9 cellular contexts compared by ENCODE assay signal in genomic region chr14:64673748-64674147, GRCh38. TPM values are rescaled to one million over a fixed set of nuclear protein-coding genes. Genes with fewer than 3 reads are reported as not detected.
DNase-seq lines count a peak whose midpoint lies in the region; ATAC-seq and TF ChIP-seq lines count a peak whose summit lies in the region.
"Had no signal": no experiment of that assay in that cellular context is flagged by ENCODE, and none has a peak within 500 bp of the region (broad histone marks: within the 10 kb centered on the region; RNA-seq: fewer than 3 reads in every experiment).

No MANE protein-coding gene starts in this region.

- CTCF ChIA-PET in CD8-positive, alpha-beta T cell (lab: Charles Lee): interaction anchor here (1.0 to 2.5 kb wide), 4 partner anchors 88 to 218 kb away, joined by 3 to 9 read pairs (median 4); no protein-coding TSS in a partner anchor
- CTCF ChIA-PET in activated CD8-positive, alpha-beta T cell treated with anti-CD3 and anti-CD28 coated beads, Interleukin-2, amount 10 ng/mL, durations not matched to agents 7 days and 5 days (lab: Charles Lee): interaction anchor here (0.9 to 6.8 kb wide), 10 partner anchors 9 to 218 kb away, joined by 3 to 64 read pairs (median 5); no protein-coding TSS in a partner anchor

- ATAC-seq in CD8-positive, alpha-beta T cell: peak; percentile 80
- ATAC-seq in activated CD8-positive, alpha-beta T cell treated with anti-CD3 and anti-CD28 coated beads, Interleukin-2, amount 10 ng/mL, durations not matched to agents 7 days and 5 days: peak; percentile 64
- ATAC-seq in HG02973 (IDR thresholded peaks at IDR 0.05; ENCODE audit: unreplicated experiment) (no peak), GM19328 (IDR thresholded peaks at IDR 0.05; ENCODE audit: unreplicated experiment) (no peak), HG03571 (IDR thresholded peaks at IDR 0.05; ENCODE audit: unreplicated experiment) (no peak)

- H3K4me3 Mint-ChIP-seq in CD8-positive, alpha-beta T cell: no peak overlapping the region
- no peak overlapping the region for H3K4me3 Mint-ChIP-seq in activated CD8-positive, alpha-beta T cell treated with anti-CD3 and anti-CD28 coated beads, Interleukin-2, amount 10 ng/mL, durations not matched to agents 7 days and 5 days
- H3K4me3 Mint-ChIP-seq in mesothelial cell of epicardium: no peak overlapping the region

- intact Hi-C loops in CD8-positive, alpha-beta T cell (cut with DNase I, micrococcal nuclease): loop anchor here (5.0 kb wide), 1 partner anchor 219 kb away; no protein-coding TSS in a partner anchor

- no peak overlapping the region for H3K27ac ChIP-seq in CD8-positive, alpha-beta T cell (ENCODE audit: low read depth, low read length)

- POLR2A ChIA-PET in CD8-positive, alpha-beta T cell (lab: Charles Lee): interaction anchor here (1.2 kb wide), 1 partner anchor 91 kb away, joined by 3 read pairs; no protein-coding TSS in a partner anchor
- POLR2A ChIA-PET in activated CD8-positive, alpha-beta T cell treated with anti-CD3 and anti-CD28 coated beads, Interleukin-2, amount 10 ng/mL, durations not matched to agents 7 days and 5 days (lab: Charles Lee): no interaction called here

- peaks cover 15% of the 10 kb centered on the region for H3K4me1 Mint-ChIP-seq in CD8-positive, alpha-beta T cell (ENCODE audit: low read depth)
- peaks cover 40% of the 10 kb centered on the region for H3K4me1 Mint-ChIP-seq in activated CD8-positive, alpha-beta T cell treated with anti-CD3 and anti-CD28 coated beads, Interleukin-2, amount 10 ng/mL, durations not matched to agents 7 days and 5 days (ENCODE audit: low read depth)
- H3K4me1 Mint-ChIP-seq in mesothelial cell of epicardium: peaks cover 18% of the 10 kb centered on the region

- peaks cover 7% of the 10 kb centered on the region for H3K4me1 ChIP-seq in CD8-positive, alpha-beta T cell (ENCODE audit: insufficient read depth, low read length)
- no peaks in the 10 kb centered on the region; the same call in 1 of the 2 replicates for H3K4me1 ChIP-seq in BE2C

- DNase-seq in CD8-positive, alpha-beta T cell: peak; percentile 8 to 50 (median 34)
- DNase-seq in M059J (ENCODE audit: low read depth): peak; percentile 94
- DNase-seq in activated CD8-positive, alpha-beta T cell treated with anti-CD3 and anti-CD28 coated beads, Interleukin-2, amount 10 ng/mL, durations not matched to agents 7 days and 5 days: peak; percentile 77
- no peak for DNase-seq in mesothelial cell of epicardium (ENCODE audit: low spot score in 2 of 2, unreplicated experiment in 2 of 2)
- no peak for DNase-seq in BE2C
- DNase-seq: NCI-H526 had no signal

- peaks cover 2% of the 10 kb centered on the region for H3K9me3 Mint-ChIP-seq in CD8-positive, alpha-beta T cell
- H3K9me3 Mint-ChIP-seq in activated CD8-positive, alpha-beta T cell treated with anti-CD3 and anti-CD28 coated beads, Interleukin-2, amount 10 ng/mL, durations not matched to agents 7 days and 5 days (ENCODE audit: insufficient read depth): no peaks in the 10 kb centered on the region
- H3K9me3 Mint-ChIP-seq in mesothelial cell of epicardium: no peaks in the 10 kb centered on the region

- no peaks in the 10 kb centered on the region for H3K27me3 Mint-ChIP-seq in CD8-positive, alpha-beta T cell (ENCODE audit: low read depth)
- H3K27me3 Mint-ChIP-seq in activated CD8-positive, alpha-beta T cell treated with anti-CD3 and anti-CD28 coated beads, Interleukin-2, amount 10 ng/mL, durations not matched to agents 7 days and 5 days (ENCODE audit: low read depth): peaks cover 27% of the 10 kb centered on the region
- no peaks in the 10 kb centered on the region for H3K27me3 Mint-ChIP-seq in mesothelial cell of epicardium (ENCODE audit: low read depth)

- no peaks in the 10 kb centered on the region for H3K36me3 ChIP-seq in CD8-positive, alpha-beta T cell (ENCODE audit: insufficient read depth, low read length)
- H3K36me3 ChIP-seq in BE2C: no peaks in the 10 kb centered on the region

- H3K27ac Mint-ChIP-seq in CD8-positive, alpha-beta T cell: peak overlapping the region; percentile 16
- H3K27ac Mint-ChIP-seq in activated CD8-positive, alpha-beta T cell treated with anti-CD3 and anti-CD28 coated beads, Interleukin-2, amount 10 ng/mL, durations not matched to agents 7 days and 5 days: peak overlapping the region; percentile 80
- peak overlapping the region; percentile 70 for H3K27ac Mint-ChIP-seq in mesothelial cell of epicardium

- H3K9me3 ChIP-seq in CD8-positive, alpha-beta T cell (ENCODE audit: low read length): no peaks in the 10 kb centered on the region
- no peaks in the 10 kb centered on the region for H3K9me3 ChIP-seq in BE2C

- H3K36me3 Mint-ChIP-seq in CD8-positive, alpha-beta T cell: no peaks in the 10 kb centered on the region
- peaks cover 9% of the 10 kb centered on the region for H3K36me3 Mint-ChIP-seq in activated CD8-positive, alpha-beta T cell treated with anti-CD3 and anti-CD28 coated beads, Interleukin-2, amount 10 ng/mL, durations not matched to agents 7 days and 5 days (ENCODE audit: low read depth)
- H3K36me3 Mint-ChIP-seq in mesothelial cell of epicardium: no peaks in the 10 kb centered on the region

- TF ChIP-seq CTCF in CD8-positive, alpha-beta T cell (IDR thresholded peaks at IDR 0.05): no peak
- TF ChIP-seq CTCF in mesothelial cell of epicardium (IDR thresholded peaks at IDR 0.05; ENCODE audit: unreplicated experiment): no peak
- no peak for TF ChIP-seq CTCF in BE2C (IDR thresholded peaks at IDR 0.05; ENCODE audit: low read depth, low read length)

- no peaks in the 10 kb centered on the region for H3K27me3 ChIP-seq in CD8-positive, alpha-beta T cell (ENCODE audit: insufficient read depth, low read length)
- no peaks in the 10 kb centered on the region for H3K27me3 ChIP-seq in BE2C

- H3K4me3 ChIP-seq in CD8-positive, alpha-beta T cell (ENCODE audit: low read depth, low read length): no peak overlapping the region
- no peak overlapping the region for H3K4me3 ChIP-seq in BE2C (ENCODE audit: low read depth, low read length)

RNA-seq across cellular contexts. Expression of gene PLEKHG3, which starts 30.5 kb away (rescaled TPM):
- 1 to 10 TPM; 2.5 to 2.7 TPM for total RNA-seq in CD8-positive, alpha-beta T cell
- 6.8 and 13.8 TPM in 2 replicates for total RNA-seq in M059J (2014; rRNA removed; shearing (Covaris generic))
- 1 to 10 TPM; 7.3 to 7.8 TPM for total RNA-seq in activated CD8-positive, alpha-beta T cell treated with anti-CD3 and anti-CD28 coated beads, Interleukin-2, amount 10 ng/mL, durations not matched to agents 7 days and 5 days
- total RNA-seq in mesothelial cell of epicardium: 141 to 142 TPM (median 142 TPM) in 3 replicates
- 54.2 TPM for polyA plus RNA-seq in BE2C (2012; ENCODE audit: insufficient read depth, insufficient read length, low read depth)

Comparison
In these comparisons a context has a peak if more than half of its experiments do, and no peak if none do; other contexts are left out.
1. ATAC-seq: peak in CD8-positive, alpha-beta T cell (single experiment) and activated CD8-positive, alpha-beta T cell treated with anti-CD3 and anti-CD28 coated beads, Interleukin-2, amount 10 ng/mL, durations not matched to agents 7 days and 5 days (single experiment); none in HG02973 (single experiment), GM19328 (single experiment) and HG03571 (single experiment).
2. DNase-seq: peak in CD8-positive, alpha-beta T cell (7 of 7), M059J (single experiment) and activated CD8-positive, alpha-beta T cell treated with anti-CD3 and anti-CD28 coated beads, Interleukin-2, amount 10 ng/mL, durations not matched to agents 7 days and 5 days (single experiment); none in mesothelial cell of epicardium (0 of 2) and BE2C (single experiment).
3. H3K27ac Mint-ChIP-seq: peak in every context shown above with its lines; median percentile 80 in activated CD8-positive, alpha-beta T cell treated with anti-CD3 and anti-CD28 coated beads, Interleukin-2, amount 10 ng/mL, durations not matched to agents 7 days and 5 days; 70 in mesothelial cell of epicardium; 16 in CD8-positive, alpha-beta T cell.